Comparison of ENCODE assay signal across 2 cellular contexts in genomic region chr20:63196756-63197470, GRCh38.
TF ChIP-seq lines count a peak whose summit lies in the region.

No MANE protein-coding gene starts in this region.

TF ChIP-seq in A549, 52 proteins besides CTCF, POLR2A, EP300 and RAD21:
- TF ChIP-seq KDM1A (IDR thresholded peaks at IDR 0.05; ENCODE audit: low read depth): no peak

TF ChIP-seq in HCT116, 20 proteins besides CTCF, POLR2A, EP300 and RAD21:
- no peak for TF ChIP-seq ZFX (IDR thresholded peaks at IDR 0.05)
- TF ChIP-seq, protein P1, sequence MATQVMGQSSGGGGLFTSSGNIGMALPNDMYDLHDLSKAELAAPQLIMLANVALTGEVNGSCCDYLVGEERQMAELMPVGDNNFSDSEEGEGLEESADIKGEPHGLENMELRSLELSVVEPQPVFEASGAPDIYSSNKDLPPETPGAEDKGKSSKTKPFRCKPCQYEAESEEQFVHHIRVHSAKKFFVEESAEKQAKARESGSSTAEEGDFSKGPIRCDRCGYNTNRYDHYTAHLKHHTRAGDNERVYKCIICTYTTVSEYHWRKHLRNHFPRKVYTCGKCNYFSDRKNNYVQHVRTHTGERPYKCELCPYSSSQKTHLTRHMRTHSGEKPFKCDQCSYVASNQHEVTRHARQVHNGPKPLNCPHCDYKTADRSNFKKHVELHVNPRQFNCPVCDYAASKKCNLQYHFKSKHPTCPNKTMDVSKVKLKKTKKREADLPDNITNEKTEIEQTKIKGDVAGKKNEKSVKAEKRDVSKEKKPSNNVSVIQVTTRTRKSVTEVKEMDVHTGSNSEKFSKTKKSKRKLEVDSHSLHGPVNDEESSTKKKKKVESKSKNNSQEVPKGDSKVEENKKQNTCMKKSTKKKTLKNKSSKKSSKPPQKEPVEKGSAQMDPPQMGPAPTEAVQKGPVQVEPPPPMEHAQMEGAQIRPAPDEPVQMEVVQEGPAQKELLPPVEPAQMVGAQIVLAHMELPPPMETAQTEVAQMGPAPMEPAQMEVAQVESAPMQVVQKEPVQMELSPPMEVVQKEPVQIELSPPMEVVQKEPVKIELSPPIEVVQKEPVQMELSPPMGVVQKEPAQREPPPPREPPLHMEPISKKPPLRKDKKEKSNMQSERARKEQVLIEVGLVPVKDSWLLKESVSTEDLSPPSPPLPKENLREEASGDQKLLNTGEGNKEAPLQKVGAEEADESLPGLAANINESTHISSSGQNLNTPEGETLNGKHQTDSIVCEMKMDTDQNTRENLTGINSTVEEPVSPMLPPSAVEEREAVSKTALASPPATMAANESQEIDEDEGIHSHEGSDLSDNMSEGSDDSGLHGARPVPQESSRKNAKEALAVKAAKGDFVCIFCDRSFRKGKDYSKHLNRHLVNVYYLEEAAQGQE (IDR thresholded peaks at IDR 0.05; ENCODE audit: low read depth): no peak
- TF ChIP-seq EGR1 (IDR thresholded peaks at IDR 0.05; ENCODE audit: low read depth): no peak
- no peak for TF ChIP-seq ELF1 (IDR thresholded peaks at IDR 0.05; ENCODE audit: borderline replicate concordance, low read depth)
- TF ChIP-seq SIN3A (IDR thresholded peaks at IDR 0.05; ENCODE audit: low read depth): no peak
- no peak for TF ChIP-seq EZH2 (IDR thresholded peaks at IDR 0.05)
- TF ChIP-seq CEBPB (IDR thresholded peaks at IDR 0.05; ENCODE audit: low read depth): no peak
